24 cellular contexts compared by ENCODE assay signal in genomic region chr4:164888096-164888495, GRCh38. TPM values are rescaled to one million over a fixed set of nuclear protein-coding genes. Genes with fewer than 3 reads are reported as not detected.
DNase-seq lines count a peak whose midpoint lies in the region; ATAC-seq and TF ChIP-seq lines count a peak whose summit lies in the region.
"Had no signal": no experiment of that assay in that cellular context is flagged by ENCODE, and none has a peak within 500 bp of the region (broad histone marks: within the 10 kb centered on the region; RNA-seq: fewer than 3 reads in every experiment).

No MANE protein-coding gene starts in this region.

- no peaks in the 10 kb centered on the region for H3K4me1 Mint-ChIP-seq in natural killer cell

- H3K4me2 ChIP-seq in BLaER1 = 0 out of 2 replicates have a peak overlapping the region, but pooled peaks have one; percentile 2

- peaks cover 2 to 5% of the 10 kb centered on the region in 2 donors for H3K27me3 Mint-ChIP-seq in natural killer cell (ENCODE audit: low read depth in 2 of 2)

- no peak overlapping the region for H3K4me3 Mint-ChIP-seq in natural killer cell
- H3K4me3 Mint-ChIP-seq: naive thymus-derived CD4-positive, alpha-beta T cell had no signal

- no peak overlapping the region for H3K4me3 ChIP-seq in BLaER1
- no peak overlapping the region for H3K4me3 ChIP-seq in HUES64 (ENCODE audit: low read length)
- H3K4me3 ChIP-seq: adrenal gland; BLaER1 treated with 17β-estradiol and CSF1 and Interleukin-3, amounts not matched to agents 10 nM and 100 nM; skin epidermis; upper lobe of right lung had no signal

- H3K9me3 Mint-ChIP-seq in natural killer cell = peaks cover 4% of the 10 kb centered on the region in 2 donors

- ATAC-seq in natural killer cell (no peak), GM21360 (IDR thresholded peaks at IDR 0.05; ENCODE audit: unreplicated experiment) (no peak)
- ATAC-seq: naive thymus-derived CD4-positive, alpha-beta T cell; upper lobe of right lung had no signal

- no peaks in the 10 kb centered on the region for H3K9me3 ChIP-seq in BLaER1
- no peaks in the 10 kb centered on the region for H3K9me3 ChIP-seq in HUES64 (ENCODE audit: insufficient read depth, low read depth, low read length)
- H3K9me3 ChIP-seq: adrenal gland; BLaER1 treated with 17β-estradiol and CSF1 and Interleukin-3, amounts not matched to agents 10 nM and 100 nM; upper lobe of right lung had no signal

- intact Hi-C loops in natural killer cell (cut with micrococcal nuclease) = no loop called here

- no peaks in the 10 kb centered on the region for H4K20me1 ChIP-seq in BLaER1
- H4K20me1 ChIP-seq: BLaER1 treated with 17β-estradiol and CSF1 and Interleukin-3, amounts not matched to agents 10 nM and 100 nM had no signal

- no peak overlapping the region for H3K27ac ChIP-seq in BLaER1
- H3K27ac ChIP-seq in HUES64 (ENCODE audit: low read depth, low read length) = 0 out of 2 replicates have a peak overlapping the region, but pooled peaks have one; percentile 26
- H3K27ac ChIP-seq: adrenal gland; BLaER1 treated with 17β-estradiol and CSF1 and Interleukin-3, amounts not matched to agents 10 nM and 100 nM; skin epidermis; upper lobe of right lung had no signal

- peak; percentile 22 for DNase-seq in H4 (ENCODE audit: low spot score)
- peak; percentile 47 for DNase-seq in astrocyte of the hippocampus (ENCODE audit: low read depth, low spot score)
- no peak for DNase-seq in NOMO-1 treated with DMSO at 0.1 percent for 48 hours (lab: John Stamatoyannopoulos, UW; ENCODE audit: unreplicated experiment)
- DNase-seq in natural killer cell = no peak
- DNase-seq in retina = no peak
- DNase-seq: activated gamma-delta T cell treated with Interleukin-2 at 50 U/mL for 16 hours; adrenal gland; foreskin melanocyte; hypothalamus; IMR-90; kidney; mammary epithelial cell; MM.1S; naive thymus-derived CD4-positive, alpha-beta T cell; NCI-H446; Right ventricle myocardium superior; upper lobe of right lung had no signal

- H3K36me3 ChIP-seq in BLaER1 (no peaks in the 10 kb centered on the region), HUES64 (ENCODE audit: insufficient read depth, low read length) (peaks cover 61% of the 10 kb centered on the region; the same call in 1 of the 2 replicates)
- H3K36me3 ChIP-seq: adrenal gland; BLaER1 treated with 17β-estradiol and CSF1 and Interleukin-3, amounts not matched to agents 10 nM and 100 nM; upper lobe of right lung had no signal

- no peak overlapping the region for H3K27ac Mint-ChIP-seq in natural killer cell
- H3K27ac Mint-ChIP-seq: naive thymus-derived CD4-positive, alpha-beta T cell had no signal

- H3K9ac ChIP-seq in BLaER1 = no peak overlapping the region
- no peak overlapping the region for H3K9ac ChIP-seq in HUES64 (ENCODE audit: low read depth, low read length)
- H3K9ac ChIP-seq: BLaER1 treated with 17β-estradiol and CSF1 and Interleukin-3, amounts not matched to agents 10 nM and 100 nM had no signal

- no peaks in the 10 kb centered on the region for H3K36me3 Mint-ChIP-seq in natural killer cell

- no peaks in the 10 kb centered on the region for H3K27me3 ChIP-seq in BLaER1
- no peaks in the 10 kb centered on the region for H3K27me3 ChIP-seq in HUES64 (ENCODE audit: insufficient read depth, low read length)
- H3K27me3 ChIP-seq: adrenal gland; BLaER1 treated with 17β-estradiol and CSF1 and Interleukin-3, amounts not matched to agents 10 nM and 100 nM; upper lobe of right lung had no signal

- TF ChIP-seq CTCF in natural killer cell (IDR thresholded peaks at IDR 0.05) = no peak

- peaks cover 26% of the 10 kb centered on the region for H3K4me1 ChIP-seq in BLaER1
- H3K4me1 ChIP-seq in HUES64 (ENCODE audit: insufficient read depth, low read length) = no peaks in the 10 kb centered on the region; the same call in 1 of the 2 replicates
- H3K4me1 ChIP-seq: adrenal gland, upper lobe of right lung had no signal

RNA-seq across cellular contexts. Expression of gene APELA, which starts 11.1 kb away (rescaled TPM):
- 0.04 and 0.10 TPM in 2 replicates for total RNA-seq in H4 (2014; rRNA removed; shearing (Covaris generic))
- 39.9 TPM for polyA plus RNA-seq in HUES64 (2013, experiment 1 of 2)
- 47.2 TPM for polyA plus RNA-seq in HUES64 (2013, experiment 2 of 2)
- total RNA-seq in natural killer cell = not detected
- total RNA-seq: adrenal gland; cardiac septum; epithelial cell of proximal tubule; IMR-90; naive thymus-derived CD4-positive, alpha-beta T cell; Right ventricle myocardium superior; upper lobe of right lung had no signal
- polyA plus RNA-seq: adrenal gland; IMR-90; mammary epithelial cell; naive thymus-derived CD4-positive, alpha-beta T cell had no signal

Comparison
In these comparisons a context has a peak if more than half of its experiments do, and no peak if none do; other contexts are left out.
1. DNase-seq: peak in H4 (single experiment) and astrocyte of the hippocampus (single experiment); none in NOMO-1 treated with DMSO at 0.1 percent for 48 hours (single experiment), natural killer cell (single experiment) and retina (single experiment).